8 cellular contexts compared by ENCODE assay signal in the genomic region with DNA sequence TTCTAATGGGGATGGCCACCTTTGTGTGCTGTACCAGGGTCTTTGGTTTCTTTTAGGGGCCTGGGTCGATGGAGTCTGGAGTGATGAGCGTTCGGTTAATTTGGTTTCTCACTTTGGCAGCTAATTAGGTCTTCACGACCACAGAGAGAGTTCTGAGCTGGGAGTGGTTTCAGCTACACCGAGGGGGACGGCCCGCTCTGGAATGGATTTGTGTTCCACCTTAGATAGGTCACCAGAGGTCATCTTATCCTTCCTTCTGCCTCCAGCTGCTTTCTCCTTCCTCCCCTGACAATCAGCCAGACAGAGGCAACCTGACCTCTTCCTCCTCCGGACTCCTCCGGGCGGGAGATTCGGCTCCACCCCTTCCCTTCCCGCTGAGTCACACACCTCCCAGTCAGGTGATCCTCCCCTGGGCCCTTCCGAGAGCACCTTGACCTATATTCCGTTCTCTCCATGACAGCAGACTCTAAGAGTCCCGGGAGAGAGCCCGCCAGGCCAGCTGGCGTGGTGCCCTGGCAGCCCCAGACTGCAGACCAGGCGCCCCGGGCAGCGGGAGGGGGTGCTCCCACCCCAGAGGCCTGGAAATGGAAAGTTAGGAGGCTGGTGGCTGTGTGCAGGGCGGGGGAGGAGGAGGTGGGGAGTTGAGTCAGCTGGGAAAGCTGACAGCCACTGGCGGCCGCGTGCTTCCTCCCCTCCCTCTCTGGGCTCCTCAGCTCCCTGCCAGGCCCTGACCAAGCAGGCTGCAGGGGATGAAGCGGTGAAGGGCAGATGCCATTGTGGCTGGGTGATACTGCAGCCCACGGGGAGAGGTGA. TPM values are rescaled to one million over a fixed set of nuclear protein-coding genes. Genes with fewer than 3 reads are reported as not detected.
DNase-seq lines count a peak whose midpoint lies in the region; ATAC-seq and TF ChIP-seq lines count a peak whose summit lies in the region.

No MANE protein-coding gene starts in this region.

- TSS peak; percentile 99 for BruUV-seq in Calu3 (replicated peaks; lab: Mats Ljungman, UMichigan)

- peak overlapping the region; percentile 70 for H3K9ac ChIP-seq in HUES64 (ENCODE audit: low read depth, low read length)

- H3K4me3 Mint-ChIP-seq in Calu3 (ENCODE audit: low read depth, unreplicated experiment) (peak overlapping the region; percentile 72), naive B cell (peak overlapping the region; percentile 79 to 95 (median 90))

- DNase-seq in Calu3 (peak; percentile 97), OCI-M1 (lab: John Stamatoyannopoulos, UW) (peak; percentile 86), fibroblast of mammary gland (ENCODE audit: low read depth) (peak; percentile 95), naive B cell (no peak)
- DNase-seq in activated T-helper 1 cell treated with anti-CD3 and anti-CD28 coated beads, Interleukin-2, amount 50 U/mL, for 16 hours (ENCODE audit: low read depth in 1 of 2, low spot score in 1 of 2), result peak; percentile 12 to 31
- DNase-seq in stimulated activated naive CD8-positive, alpha-beta T cell treated with anti-CD3 and anti-CD28 coated beads, Interleukin-15, Interleukin-2, amounts not matched to agents 100 U/mL and 50 U/mL, for 24 hours, result peak; percentile 61

- H3K27me3 Mint-ChIP-seq in Calu3 (ENCODE audit: unreplicated experiment), result no peaks in the 10 kb centered on the region
- no peaks in the 10 kb centered on the region for H3K27me3 Mint-ChIP-seq in naive B cell

- H3K27ac Mint-ChIP-seq in Calu3 (ENCODE audit: unreplicated experiment), result peak overlapping the region; percentile 93
- peak overlapping the region; percentile 89 to 98 (median 97) for H3K27ac Mint-ChIP-seq in naive B cell

- H3K9me3 ChIP-seq in HUES64 (ENCODE audit: insufficient read depth, low read depth, low read length), result no peaks in the 10 kb centered on the region

- CTCF ChIA-PET in Calu3 (lab: Charles Lee), result interaction anchor here (0.7 to 2.6 kb wide), 11 partner anchors 11 to 109 kb away, joined by 3 to 15 read pairs (median 4); a partner anchor contains a TSS

- no peaks in the 10 kb centered on the region for H3K36me3 ChIP-seq in HUES64 (ENCODE audit: insufficient read depth, low read length)

- H3K4me1 Mint-ChIP-seq in Calu3 (ENCODE audit: low read depth, unreplicated experiment) (peaks cover 43% of the 10 kb centered on the region), naive B cell (peaks cover 27 to 63% (median 53%) of the 10 kb centered on the region in 3 donors)

- H3K9me3 Mint-ChIP-seq in Calu3 (ENCODE audit: low read depth, unreplicated experiment) (no peaks in the 10 kb centered on the region), naive B cell (no peaks in the 10 kb centered on the region)

- TF ChIP-seq CTCF in Calu3 (IDR thresholded peaks at IDR 0.05; ENCODE audit: unreplicated experiment), result no peak
- TF ChIP-seq CTCF in fibroblast of mammary gland (conservative IDR thresholded peaks at IDR 0.05; ENCODE audit: control insufficient read depth, insufficient read depth, low read depth, low read length), result no peak

- peak overlapping the region; percentile 99 for H3K27ac ChIP-seq in HUES64 (ENCODE audit: low read depth, low read length)

- H3K4me3 ChIP-seq in HUES64 (ENCODE audit: low read length) (peak overlapping the region; percentile 54), fibroblast of mammary gland (ENCODE audit: control insufficient read depth, low read depth, low read length) (peak overlapping the region; percentile 30)

- H3K36me3 Mint-ChIP-seq in Calu3 (ENCODE audit: insufficient read depth, unreplicated experiment) (peaks cover 13% of the 10 kb centered on the region), naive B cell (no peaks in the 10 kb centered on the region)

- H3K27me3 ChIP-seq in HUES64 (ENCODE audit: insufficient read depth, low read length), result no peaks in the 10 kb centered on the region

- WGBS in HUES64, result 4% methylated on average over 22 of the region's 26 CpGs

- ATAC-seq in GM21528 (IDR thresholded peaks at IDR 0.05; ENCODE audit: low FRiP score, unreplicated experiment) (peak; percentile 58), naive B cell (ENCODE audit: low read depth in 2 of 2) (peak; percentile 42 to 50)
- ATAC-seq in stimulated activated naive CD8-positive, alpha-beta T cell treated with anti-CD3 and anti-CD28 coated beads, Interleukin-15, Interleukin-2, amounts not matched to agents 100 U/mL and 50 U/mL, for 24 hours, result peak; percentile 81

- peaks cover 24% of the 10 kb centered on the region for H3K4me1 ChIP-seq in HUES64 (ENCODE audit: insufficient read depth, low read length)

- intact Hi-C loops in Calu3 (cut with micrococcal nuclease; ENCODE audit: unreplicated experiment), result loop anchor here (2.0 kb wide), 1 partner anchor 45 kb away; a partner anchor contains a TSS

RNA-seq across cellular contexts. Expression of a gene that starts 44.7 kb away (rescaled TPM):
- 61.8 and 69.5 TPM in 2 replicates for total RNA-seq in Calu3 (2022)
- polyA plus RNA-seq in HUES64 (2013, experiment 1 of 2), result 24.1 TPM
- 24.9 TPM for polyA plus RNA-seq in HUES64 (2013, experiment 2 of 2)
- 100 to 1,000 TPM; 102 to 181 (median 115) TPM for polyA plus RNA-seq in naive B cell (ENCODE audit: low read depth in 6 of 6)

RNA-seq across cellular contexts. Expression of a gene that starts 46.8 kb away (rescaled TPM):
- total RNA-seq in Calu3 (2022), result 5.9 and 6.4 TPM in 2 replicates
- 6.0 TPM for polyA plus RNA-seq in HUES64 (2013, experiment 1 of 2)
- 4.3 TPM for polyA plus RNA-seq in HUES64 (2013, experiment 2 of 2)
- polyA plus RNA-seq in naive B cell (ENCODE audit: low read depth in 6 of 6), result under 1 TPM in 1 of 6 donors, not detected in 5; 0.16 TPM
